ENCODE assay signal across 1 cellular context in the genomic region with DNA sequence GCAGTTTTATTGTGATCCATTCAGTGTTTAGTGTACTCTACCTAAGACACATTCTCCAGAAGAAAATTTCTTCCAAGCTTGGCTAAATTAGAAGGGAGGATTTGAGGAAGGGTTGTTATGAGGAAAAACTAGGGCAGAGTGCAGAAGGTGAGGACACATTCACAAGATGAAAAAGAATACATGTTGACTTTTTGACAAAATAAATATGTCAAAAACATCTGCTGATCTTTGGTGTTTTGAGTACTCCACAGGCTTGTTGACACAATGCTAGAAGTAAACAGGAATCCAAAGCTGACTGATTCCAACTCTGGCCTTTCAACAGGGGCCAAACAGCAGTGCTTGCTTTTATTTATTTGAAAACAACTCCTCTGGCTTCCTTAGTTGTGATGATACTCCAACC.
TF ChIP-seq lines count a peak whose summit lies in the region.

No MANE protein-coding gene starts in this region.

TF ChIP-seq in HepG2, 621 proteins besides CTCF, POLR2A, EP300 and RAD21 (continued from another document and continues in another):
- TF ChIP-seq, protein P1, sequence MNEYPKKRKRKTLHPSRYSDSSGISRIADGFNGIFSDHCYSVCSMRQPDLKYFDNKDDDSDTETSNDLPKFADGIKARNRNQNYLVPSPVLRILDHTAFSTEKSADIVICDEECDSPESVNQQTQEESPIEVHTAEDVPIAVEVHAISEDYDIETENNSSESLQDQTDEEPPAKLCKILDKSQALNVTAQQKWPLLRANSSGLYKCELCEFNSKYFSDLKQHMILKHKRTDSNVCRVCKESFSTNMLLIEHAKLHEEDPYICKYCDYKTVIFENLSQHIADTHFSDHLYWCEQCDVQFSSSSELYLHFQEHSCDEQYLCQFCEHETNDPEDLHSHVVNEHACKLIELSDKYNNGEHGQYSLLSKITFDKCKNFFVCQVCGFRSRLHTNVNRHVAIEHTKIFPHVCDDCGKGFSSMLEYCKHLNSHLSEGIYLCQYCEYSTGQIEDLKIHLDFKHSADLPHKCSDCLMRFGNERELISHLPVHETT (CRISPR knock-in tag; conservative IDR thresholded peaks at IDR 0.05), result no peak
- peak; percentile 59; the same call in 1 of the 2 replicates for TF ChIP-seq DPF2 (CRISPR knock-in tag; IDR thresholded peaks at IDR 0.05; ENCODE audit: borderline replicate concordance, low read depth)
- no peak for TF ChIP-seq ZNF225 (CRISPR knock-in tag; IDR thresholded peaks at IDR 0.05)
- TF ChIP-seq, protein P2, sequence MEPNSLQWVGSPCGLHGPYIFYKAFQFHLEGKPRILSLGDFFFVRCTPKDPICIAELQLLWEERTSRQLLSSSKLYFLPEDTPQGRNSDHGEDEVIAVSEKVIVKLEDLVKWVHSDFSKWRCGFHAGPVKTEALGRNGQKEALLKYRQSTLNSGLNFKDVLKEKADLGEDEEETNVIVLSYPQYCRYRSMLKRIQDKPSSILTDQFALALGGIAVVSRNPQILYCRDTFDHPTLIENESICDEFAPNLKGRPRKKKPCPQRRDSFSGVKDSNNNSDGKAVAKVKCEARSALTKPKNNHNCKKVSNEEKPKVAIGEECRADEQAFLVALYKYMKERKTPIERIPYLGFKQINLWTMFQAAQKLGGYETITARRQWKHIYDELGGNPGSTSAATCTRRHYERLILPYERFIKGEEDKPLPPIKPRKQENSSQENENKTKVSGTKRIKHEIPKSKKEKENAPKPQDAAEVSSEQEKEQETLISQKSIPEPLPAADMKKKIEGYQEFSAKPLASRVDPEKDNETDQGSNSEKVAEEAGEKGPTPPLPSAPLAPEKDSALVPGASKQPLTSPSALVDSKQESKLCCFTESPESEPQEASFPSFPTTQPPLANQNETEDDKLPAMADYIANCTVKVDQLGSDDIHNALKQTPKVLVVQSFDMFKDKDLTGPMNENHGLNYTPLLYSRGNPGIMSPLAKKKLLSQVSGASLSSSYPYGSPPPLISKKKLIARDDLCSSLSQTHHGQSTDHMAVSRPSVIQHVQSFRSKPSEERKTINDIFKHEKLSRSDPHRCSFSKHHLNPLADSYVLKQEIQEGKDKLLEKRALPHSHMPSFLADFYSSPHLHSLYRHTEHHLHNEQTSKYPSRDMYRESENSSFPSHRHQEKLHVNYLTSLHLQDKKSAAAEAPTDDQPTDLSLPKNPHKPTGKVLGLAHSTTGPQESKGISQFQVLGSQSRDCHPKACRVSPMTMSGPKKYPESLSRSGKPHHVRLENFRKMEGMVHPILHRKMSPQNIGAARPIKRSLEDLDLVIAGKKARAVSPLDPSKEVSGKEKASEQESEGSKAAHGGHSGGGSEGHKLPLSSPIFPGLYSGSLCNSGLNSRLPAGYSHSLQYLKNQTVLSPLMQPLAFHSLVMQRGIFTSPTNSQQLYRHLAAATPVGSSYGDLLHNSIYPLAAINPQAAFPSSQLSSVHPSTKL (CRISPR knock-in tag; IDR thresholded peaks at IDR 0.05), result peak; percentile 98
- TF ChIP-seq, protein P3, sequence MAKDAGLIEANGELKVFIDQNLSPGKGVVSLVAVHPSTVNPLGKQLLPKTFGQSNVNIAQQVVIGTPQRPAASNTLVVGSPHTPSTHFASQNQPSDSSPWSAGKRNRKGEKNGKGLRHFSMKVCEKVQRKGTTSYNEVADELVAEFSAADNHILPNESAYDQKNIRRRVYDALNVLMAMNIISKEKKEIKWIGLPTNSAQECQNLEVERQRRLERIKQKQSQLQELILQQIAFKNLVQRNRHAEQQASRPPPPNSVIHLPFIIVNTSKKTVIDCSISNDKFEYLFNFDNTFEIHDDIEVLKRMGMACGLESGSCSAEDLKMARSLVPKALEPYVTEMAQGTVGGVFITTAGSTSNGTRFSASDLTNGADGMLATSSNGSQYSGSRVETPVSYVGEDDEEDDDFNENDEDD (CRISPR knock-in tag; IDR thresholded peaks at IDR 0.05; ENCODE audit: borderline replicate concordance), result no peak
- TF ChIP-seq, protein P4, sequence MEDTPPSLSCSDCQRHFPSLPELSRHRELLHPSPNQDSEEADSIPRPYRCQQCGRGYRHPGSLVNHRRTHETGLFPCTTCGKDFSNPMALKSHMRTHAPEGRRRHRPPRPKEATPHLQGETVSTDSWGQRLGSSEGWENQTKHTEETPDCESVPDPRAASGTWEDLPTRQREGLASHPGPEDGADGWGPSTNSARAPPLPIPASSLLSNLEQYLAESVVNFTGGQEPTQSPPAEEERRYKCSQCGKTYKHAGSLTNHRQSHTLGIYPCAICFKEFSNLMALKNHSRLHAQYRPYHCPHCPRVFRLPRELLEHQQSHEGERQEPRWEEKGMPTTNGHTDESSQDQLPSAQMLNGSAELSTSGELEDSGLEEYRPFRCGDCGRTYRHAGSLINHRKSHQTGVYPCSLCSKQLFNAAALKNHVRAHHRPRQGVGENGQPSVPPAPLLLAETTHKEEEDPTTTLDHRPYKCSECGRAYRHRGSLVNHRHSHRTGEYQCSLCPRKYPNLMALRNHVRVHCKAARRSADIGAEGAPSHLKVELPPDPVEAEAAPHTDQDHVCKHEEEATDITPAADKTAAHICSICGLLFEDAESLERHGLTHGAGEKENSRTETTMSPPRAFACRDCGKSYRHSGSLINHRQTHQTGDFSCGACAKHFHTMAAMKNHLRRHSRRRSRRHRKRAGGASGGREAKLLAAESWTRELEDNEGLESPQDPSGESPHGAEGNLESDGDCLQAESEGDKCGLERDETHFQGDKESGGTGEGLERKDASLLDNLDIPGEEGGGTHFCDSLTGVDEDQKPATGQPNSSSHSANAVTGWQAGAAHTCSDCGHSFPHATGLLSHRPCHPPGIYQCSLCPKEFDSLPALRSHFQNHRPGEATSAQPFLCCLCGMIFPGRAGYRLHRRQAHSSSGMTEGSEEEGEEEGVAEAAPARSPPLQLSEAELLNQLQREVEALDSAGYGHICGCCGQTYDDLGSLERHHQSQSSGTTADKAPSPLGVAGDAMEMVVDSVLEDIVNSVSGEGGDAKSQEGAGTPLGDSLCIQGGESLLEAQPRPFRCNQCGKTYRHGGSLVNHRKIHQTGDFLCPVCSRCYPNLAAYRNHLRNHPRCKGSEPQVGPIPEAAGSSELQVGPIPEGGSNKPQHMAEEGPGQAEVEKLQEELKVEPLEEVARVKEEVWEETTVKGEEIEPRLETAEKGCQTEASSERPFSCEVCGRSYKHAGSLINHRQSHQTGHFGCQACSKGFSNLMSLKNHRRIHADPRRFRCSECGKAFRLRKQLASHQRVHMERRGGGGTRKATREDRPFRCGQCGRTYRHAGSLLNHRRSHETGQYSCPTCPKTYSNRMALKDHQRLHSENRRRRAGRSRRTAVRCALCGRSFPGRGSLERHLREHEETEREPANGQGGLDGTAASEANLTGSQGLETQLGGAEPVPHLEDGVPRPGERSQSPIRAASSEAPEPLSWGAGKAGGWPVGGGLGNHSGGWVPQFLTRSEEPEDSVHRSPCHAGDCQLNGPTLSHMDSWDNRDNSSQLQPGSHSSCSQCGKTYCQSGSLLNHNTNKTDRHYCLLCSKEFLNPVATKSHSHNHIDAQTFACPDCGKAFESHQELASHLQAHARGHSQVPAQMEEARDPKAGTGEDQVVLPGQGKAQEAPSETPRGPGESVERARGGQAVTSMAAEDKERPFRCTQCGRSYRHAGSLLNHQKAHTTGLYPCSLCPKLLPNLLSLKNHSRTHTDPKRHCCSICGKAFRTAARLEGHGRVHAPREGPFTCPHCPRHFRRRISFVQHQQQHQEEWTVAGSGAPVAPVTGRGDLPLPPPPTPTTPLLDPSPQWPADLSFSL (CRISPR knock-in tag; IDR thresholded peaks at IDR 0.05), result no peak
- no peak for TF ChIP-seq NAIF1 (CRISPR knock-in tag; IDR thresholded peaks at IDR 0.05; ENCODE audit: borderline replicate concordance)
- TF ChIP-seq, protein P5, sequence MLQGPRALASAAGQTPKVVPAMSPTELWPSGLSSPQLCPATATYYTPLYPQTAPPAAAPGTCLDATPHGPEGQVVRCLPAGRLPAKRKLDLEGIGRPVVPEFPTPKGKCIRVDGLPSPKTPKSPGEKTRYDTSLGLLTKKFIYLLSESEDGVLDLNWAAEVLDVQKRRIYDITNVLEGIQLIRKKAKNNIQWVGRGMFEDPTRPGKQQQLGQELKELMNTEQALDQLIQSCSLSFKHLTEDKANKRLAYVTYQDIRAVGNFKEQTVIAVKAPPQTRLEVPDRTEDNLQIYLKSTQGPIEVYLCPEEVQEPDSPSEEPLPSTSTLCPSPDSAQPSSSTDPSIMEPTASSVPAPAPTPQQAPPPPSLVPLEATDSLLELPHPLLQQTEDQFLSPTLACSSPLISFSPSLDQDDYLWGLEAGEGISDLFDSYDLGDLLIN (CRISPR knock-in tag; IDR thresholded peaks at IDR 0.05; ENCODE audit: borderline replicate concordance), result no peak
- no peak for TF ChIP-seq ZNF264 (CRISPR knock-in tag; IDR thresholded peaks at IDR 0.05)
- TF ChIP-seq ZFP1 (CRISPR knock-in tag; IDR thresholded peaks at IDR 0.05), result 0 out of 2 replicates have a peak, but pooled peaks have one; percentile 27
- TF ChIP-seq ZNF737 (CRISPR knock-in tag; IDR thresholded peaks at IDR 0.05; ENCODE audit: borderline replicate concordance), result no peak
- no peak for TF ChIP-seq CAMTA2 (CRISPR knock-in tag; IDR thresholded peaks at IDR 0.05; ENCODE audit: borderline replicate concordance)
- no peak for TF ChIP-seq SRSF9 (IDR thresholded peaks at IDR 0.05; ENCODE audit: borderline replicate concordance, insufficient read depth, low read depth, low read length, poor library complexity, severe bottlenecking)
- TF ChIP-seq ZNF460 (CRISPR knock-in tag; IDR thresholded peaks at IDR 0.05; ENCODE audit: borderline replicate concordance), result no peak
- TF ChIP-seq, protein P6, sequence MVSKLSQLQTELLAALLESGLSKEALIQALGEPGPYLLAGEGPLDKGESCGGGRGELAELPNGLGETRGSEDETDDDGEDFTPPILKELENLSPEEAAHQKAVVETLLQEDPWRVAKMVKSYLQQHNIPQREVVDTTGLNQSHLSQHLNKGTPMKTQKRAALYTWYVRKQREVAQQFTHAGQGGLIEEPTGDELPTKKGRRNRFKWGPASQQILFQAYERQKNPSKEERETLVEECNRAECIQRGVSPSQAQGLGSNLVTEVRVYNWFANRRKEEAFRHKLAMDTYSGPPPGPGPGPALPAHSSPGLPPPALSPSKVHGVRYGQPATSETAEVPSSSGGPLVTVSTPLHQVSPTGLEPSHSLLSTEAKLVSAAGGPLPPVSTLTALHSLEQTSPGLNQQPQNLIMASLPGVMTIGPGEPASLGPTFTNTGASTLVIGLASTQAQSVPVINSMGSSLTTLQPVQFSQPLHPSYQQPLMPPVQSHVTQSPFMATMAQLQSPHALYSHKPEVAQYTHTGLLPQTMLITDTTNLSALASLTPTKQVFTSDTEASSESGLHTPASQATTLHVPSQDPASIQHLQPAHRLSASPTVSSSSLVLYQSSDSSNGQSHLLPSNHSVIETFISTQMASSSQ (IDR thresholded peaks at IDR 0.05; ENCODE audit: low read depth), result peak; percentile 53; the same call in 1 of the 2 replicates
- TF ChIP-seq, protein P6 (CRISPR knock-in tag; IDR thresholded peaks at IDR 0.05; ENCODE audit: borderline replicate concordance), result no peak
- no peak for TF ChIP-seq ATF7 (IDR thresholded peaks at IDR 0.05)
- TF ChIP-seq ATF7 (CRISPR knock-in tag; IDR thresholded peaks at IDR 0.05), result no peak
- peak; percentile 98 for TF ChIP-seq FOXK1 (CRISPR knock-in tag; IDR thresholded peaks at IDR 0.05; ENCODE audit: borderline replicate concordance, low read depth)
- TF ChIP-seq, protein P7, sequence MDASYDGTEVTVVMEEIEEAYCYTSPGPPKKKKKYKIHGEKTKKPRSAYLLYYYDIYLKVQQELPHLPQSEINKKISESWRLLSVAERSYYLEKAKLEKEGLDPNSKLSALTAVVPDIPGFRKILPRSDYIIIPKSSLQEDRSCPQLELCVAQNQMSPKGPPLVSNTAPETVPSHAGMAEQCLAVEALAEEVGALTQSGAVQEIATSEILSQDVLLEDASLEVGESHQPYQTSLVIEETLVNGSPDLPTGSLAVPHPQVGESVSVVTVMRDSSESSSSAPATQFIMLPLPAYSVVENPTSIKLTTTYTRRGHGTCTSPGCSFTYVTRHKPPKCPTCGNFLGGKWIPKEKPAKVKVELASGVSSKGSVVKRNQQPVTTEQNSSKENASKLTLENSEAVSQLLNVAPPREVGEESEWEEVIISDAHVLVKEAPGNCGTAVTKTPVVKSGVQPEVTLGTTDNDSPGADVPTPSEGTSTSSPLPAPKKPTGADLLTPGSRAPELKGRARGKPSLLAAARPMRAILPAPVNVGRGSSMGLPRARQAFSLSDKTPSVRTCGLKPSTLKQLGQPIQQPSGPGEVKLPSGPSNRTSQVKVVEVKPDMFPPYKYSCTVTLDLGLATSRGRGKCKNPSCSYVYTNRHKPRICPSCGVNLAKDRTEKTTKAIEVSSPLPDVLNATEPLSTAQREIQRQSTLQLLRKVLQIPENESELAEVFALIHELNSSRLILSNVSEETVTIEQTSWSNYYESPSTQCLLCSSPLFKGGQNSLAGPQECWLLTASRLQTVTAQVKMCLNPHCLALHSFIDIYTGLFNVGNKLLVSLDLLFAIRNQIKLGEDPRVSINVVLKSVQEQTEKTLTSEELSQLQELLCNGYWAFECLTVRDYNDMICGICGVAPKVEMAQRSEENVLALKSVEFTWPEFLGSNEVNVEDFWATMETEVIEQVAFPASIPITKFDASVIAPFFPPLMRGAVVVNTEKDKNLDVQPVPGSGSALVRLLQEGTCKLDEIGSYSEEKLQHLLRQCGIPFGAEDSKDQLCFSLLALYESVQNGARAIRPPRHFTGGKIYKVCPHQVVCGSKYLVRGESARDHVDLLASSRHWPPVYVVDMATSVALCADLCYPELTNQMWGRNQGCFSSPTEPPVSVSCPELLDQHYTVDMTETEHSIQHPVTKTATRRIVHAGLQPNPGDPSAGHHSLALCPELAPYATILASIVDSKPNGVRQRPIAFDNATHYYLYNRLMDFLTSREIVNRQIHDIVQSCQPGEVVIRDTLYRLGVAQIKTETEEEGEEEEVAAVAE (CRISPR knock-in tag; IDR thresholded peaks at IDR 0.05; ENCODE audit: borderline replicate concordance), result peak; percentile 33; the same call in 1 of the 2 replicates
- peak; percentile 49; the same call in 1 of the 2 replicates for TF ChIP-seq HNF4A (CRISPR knock-in tag; IDR thresholded peaks at IDR 0.05)
- TF ChIP-seq ZNF484 (CRISPR knock-in tag; IDR thresholded peaks at IDR 0.05; ENCODE audit: borderline replicate concordance, low read depth), result no peak
- no peak for TF ChIP-seq SUZ12 (IDR thresholded peaks at IDR 0.05; ENCODE audit: low read depth, low read length)
- no peak for TF ChIP-seq ZNF326 (CRISPR knock-in tag; IDR thresholded peaks at IDR 0.05; ENCODE audit: borderline replicate concordance)
- no peak for TF ChIP-seq DMAP1 (CRISPR knock-in tag; IDR thresholded peaks at IDR 0.05)
